1 cellular context compared by ENCODE assay signal in genomic region chr11:2310786-2311455, GRCh38.
TF ChIP-seq lines count a peak whose summit lies in the region.

No MANE protein-coding gene starts in this region.

TF ChIP-seq in IMR-90, 13 proteins besides CTCF, POLR2A, EP300 and RAD21 (continued from another document):
- no peak for TF ChIP-seq ELK1 (IDR thresholded peaks at IDR 0.05; ENCODE audit: borderline replicate concordance, low read depth, low read length)
- TF ChIP-seq CEBPB (IDR thresholded peaks at IDR 0.05; ENCODE audit: low read depth, low read length) = no peak
- no peak for TF ChIP-seq RCOR1 (IDR thresholded peaks at IDR 0.05; ENCODE audit: insufficient replicate concordance, low read length)
- no peak for TF ChIP-seq MAZ (IDR thresholded peaks at IDR 0.05; ENCODE audit: borderline replicate concordance, low read depth, low read length)
- TF ChIP-seq RFX5 (IDR thresholded peaks at IDR 0.05; ENCODE audit: low read depth, low read length) = no peak
- TF ChIP-seq NFE2L2 (IDR thresholded peaks at IDR 0.05; ENCODE audit: low read depth, low read length) = no peak
- TF ChIP-seq FOS (IDR thresholded peaks at IDR 0.05; ENCODE audit: low read depth, low read length) = no peak
- TF ChIP-seq USF2 (IDR thresholded peaks at IDR 0.05; ENCODE audit: low read depth, low read length) = no peak
- no peak for TF ChIP-seq SMC3 (IDR thresholded peaks at IDR 0.05; ENCODE audit: low read depth, low read length)
- TF ChIP-seq MXI1 (IDR thresholded peaks at IDR 0.05; ENCODE audit: borderline replicate concordance, low read depth, low read length) = no peak
- TF ChIP-seq BHLHE40 (IDR thresholded peaks at IDR 0.05; ENCODE audit: low read depth, low read length) = no peak
- TF ChIP-seq MAFK (IDR thresholded peaks at IDR 0.05; ENCODE audit: low read depth, low read length) = no peak
